Comparison of ENCODE assay signal across 1 cellular context in the genomic region with DNA sequence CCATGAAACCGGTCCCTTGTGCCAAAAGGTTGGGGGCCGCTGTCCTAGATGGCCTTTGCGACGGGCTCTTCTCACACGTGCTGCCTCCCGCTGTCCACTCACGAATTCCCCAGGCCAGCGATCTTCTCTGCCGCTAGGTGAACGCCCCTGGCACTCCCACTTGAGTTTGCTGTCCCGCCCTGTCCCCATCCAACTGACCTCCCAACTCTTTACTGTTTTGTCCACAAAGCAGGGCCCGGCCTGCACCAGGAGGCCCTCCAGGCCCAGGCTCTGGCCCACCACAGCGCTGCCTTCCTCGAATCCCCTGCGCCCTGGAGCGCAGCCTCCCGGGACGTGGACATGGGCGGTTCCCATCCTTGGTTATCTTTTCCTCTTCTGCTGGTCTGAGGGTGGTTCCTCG.
TF ChIP-seq lines count a peak whose summit lies in the region.

No MANE protein-coding gene starts in this region.

TF ChIP-seq in WTC11, 78 proteins besides CTCF, POLR2A, EP300 and RAD21 (continued from another document):
- TF ChIP-seq, protein P1, sequence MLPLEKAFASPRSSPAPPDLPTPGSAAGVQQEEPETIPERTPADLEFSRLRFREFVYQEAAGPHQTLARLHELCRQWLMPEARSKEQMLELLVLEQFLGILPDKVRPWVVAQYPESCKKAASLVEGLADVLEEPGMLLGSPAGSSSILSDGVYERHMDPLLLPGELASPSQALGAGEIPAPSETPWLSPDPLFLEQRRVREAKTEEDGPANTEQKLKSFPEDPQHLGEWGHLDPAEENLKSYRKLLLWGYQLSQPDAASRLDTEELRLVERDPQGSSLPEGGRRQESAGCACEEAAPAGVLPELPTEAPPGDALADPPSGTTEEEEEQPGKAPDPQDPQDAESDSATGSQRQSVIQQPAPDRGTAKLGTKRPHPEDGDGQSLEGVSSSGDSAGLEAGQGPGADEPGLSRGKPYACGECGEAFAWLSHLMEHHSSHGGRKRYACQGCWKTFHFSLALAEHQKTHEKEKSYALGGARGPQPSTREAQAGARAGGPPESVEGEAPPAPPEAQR (CRISPR knock-in tag; IDR thresholded peaks at IDR 0.05): no peak
- TF ChIP-seq RORB (CRISPR knock-in tag; IDR thresholded peaks at IDR 0.05): no peak
TF ChIP-seq in WTC11: peak in this region for 0.
